1 cellular context compared by ENCODE assay signal in genomic region chr9:85292261-85292660, GRCh38.
TF ChIP-seq lines count a peak whose summit lies in the region.

No MANE protein-coding gene starts in this region.

TF ChIP-seq in H1, 55 proteins besides CTCF, POLR2A, EP300 and RAD21:
- TF ChIP-seq RNF2 (IDR thresholded peaks at IDR 0.05; ENCODE audit: borderline replicate concordance, low read depth, low read length, missing control alignments, poor library complexity, severe bottlenecking) (no peak), TBP (IDR thresholded peaks at IDR 0.05; ENCODE audit: low read depth, low read length) (no peak), SRF (IDR thresholded peaks at IDR 0.05; ENCODE audit: low read depth, low read length) (no peak), NANOG (IDR thresholded peaks at IDR 0.05; ENCODE audit: insufficient read depth, low read depth, low read length, poor library complexity, severe bottlenecking) (no peak), POU5F1 (IDR thresholded peaks at IDR 0.05; ENCODE audit: low read depth, low read length) (no peak), TAF7 (optimal IDR thresholded peaks at IDR 0.05; ENCODE audit: borderline replicate concordance, low read depth, low read length) (no peak), SUZ12 (IDR thresholded peaks at IDR 0.05; ENCODE audit: low read length) (no peak), YY1 (IDR thresholded peaks at IDR 0.05; ENCODE audit: low read depth, low read length) (no peak), USF2 (IDR thresholded peaks at IDR 0.05; ENCODE audit: low read length) (no peak), JUND (IDR thresholded peaks at IDR 0.05; ENCODE audit: low read length) (no peak), ATF2 (IDR thresholded peaks at IDR 0.05; ENCODE audit: low read length) (no peak), KDM4A (IDR thresholded peaks at IDR 0.05; ENCODE audit: low read depth, low read length, severe bottlenecking) (no peak), SP2 (IDR thresholded peaks at IDR 0.05; ENCODE audit: low read length) (no peak), SIN3A (conservative IDR thresholded peaks at IDR 0.05 in 1 of 2, IDR thresholded peaks at IDR 0.05 in 1 of 2; ENCODE audit: low read depth in 1 of 2, low read length in 2 of 2) (no peak), ZNF274 (IDR thresholded peaks at IDR 0.05; ENCODE audit: borderline replicate concordance, extremely low read depth, low read length) (no peak)
